In the genomic region with DNA sequence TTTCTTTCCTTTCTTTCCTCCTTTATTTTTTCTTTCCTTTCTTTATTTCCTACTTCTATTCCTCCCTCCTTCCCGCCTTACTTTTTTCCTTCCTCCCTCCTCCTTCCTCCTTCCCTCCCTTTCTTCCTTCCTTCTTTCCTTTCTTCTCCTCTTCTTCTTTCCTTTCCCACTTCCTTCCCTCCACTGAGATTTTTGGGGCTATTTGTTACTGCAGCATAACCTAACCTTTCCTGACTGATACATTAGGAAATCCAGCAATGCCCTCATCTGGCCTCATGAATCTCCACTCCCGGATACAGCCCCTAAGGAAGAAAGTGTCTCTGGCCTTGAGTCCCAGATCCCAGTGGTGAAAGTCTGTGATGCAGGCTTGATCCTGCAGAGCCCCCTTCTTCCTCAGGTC, we compare ENCODE assay signal across 37 cellular contexts.
"Had no signal": no experiment of that assay in that cellular context is flagged by ENCODE, and none has a peak within 500 bp of the region (broad histone marks: within the 10 kb centered on the region; RNA-seq: fewer than 3 reads in every experiment).

No MANE protein-coding gene starts in this region.

- H3K4me1 ChIP-seq: adrenal gland, body of pancreas, breast epithelium had no signal

- H3K9me3 ChIP-seq: adrenal gland, body of pancreas had no signal

- H3K4me1 Mint-ChIP-seq: activated naive CD8-positive, alpha-beta T cell treated with anti-CD3 and anti-CD28 coated beads for 36 hours; activated T-helper 17 cell treated with anti-CD3 and anti-CD28 coated beads, Interleukin-2, amount 50 U/mL, for 72 hours had no signal

- H3K27ac ChIP-seq: adrenal gland, body of pancreas, brain microvascular endothelial cell, breast epithelium, VCaP had no signal

- H3K4me3 ChIP-seq: adrenal gland, body of pancreas, breast epithelium had no signal

- H3K36me3 Mint-ChIP-seq: activated CD4-positive, alpha-beta memory T cell treated with anti-CD3 and anti-CD28 coated beads for 36 hours; activated naive CD4-positive, alpha-beta T cell treated with anti-CD3 and anti-CD28 coated beads, Interleukin-2, amount 50 U/mL, for 72 hours; activated naive CD8-positive, alpha-beta T cell treated with anti-CD3 and anti-CD28 coated beads for 36 hours had no signal

- H3K27ac Mint-ChIP-seq: activated B cell treated with CpG ODN at 0.5 μM for 24 hours; activated CD4-positive, alpha-beta memory T cell treated with anti-CD3 and anti-CD28 coated beads for 36 hours; activated CD4-positive, alpha-beta T cell treated with anti-CD3 and anti-CD28 coated beads, Interleukin-2, amount 10 ng/mL, durations not matched to agents 24 days and 14 days; activated CD8-positive, alpha-beta T cell treated with anti-CD3 and anti-CD28 coated beads for 36 hours; activated naive CD4-positive, alpha-beta T cell treated with anti-CD3 and anti-CD28 coated beads for 36 hours; activated naive CD8-positive, alpha-beta T cell treated with anti-CD3 and anti-CD28 coated beads for 36 hours; activated T-cell treated with anti-CD3 and anti-CD28 coated beads, Interleukin-2, amount 50 U/mL, for 72 hours; activated T-helper 1 cell treated with anti-CD3 and anti-CD28 coated beads, Interleukin-12 subunit alpha, Interleukin-12 subunit beta, Interleukin-2, Interleukin-4 antibody, amounts not matched to agents 30 ng/mL and 10 ng/mL and 1 ng/mL, durations not matched to agents 14 hours and 24 hours and 36 hours; activated T-helper 17 cell treated with anti-CD3 and anti-CD28 coated beads, Interleukin-2, amount 50 U/mL, for 72 hours; T-helper 1 cell treated with Interleukin-12 subunit alpha and Interleukin-12 subunit beta and Interleukin-4 antibody, amounts not matched to agents 30 μg/mL and 1 μg/mL, for 36 hours; T-helper 2 cell treated with Interferon-gamma antibody and Interleukin-4, amounts not matched to agents 5 μg/mL and 100 μg/mL, for 36 hours had no signal

- DNase-seq: activated B cell treated with CpG ODN at 0.5 μM for 24 hours; activated CD4-positive, alpha-beta memory T cell treated with anti-CD3 and anti-CD28 coated beads for 36 hours; activated CD4-positive, alpha-beta T cell treated with anti-CD3 and anti-CD28 coated beads for 4 hours; activated CD4-positive, alpha-beta T cell treated with anti-CD3 and anti-CD28 coated beads, Interleukin-2, amount 10 ng/mL, durations not matched to agents 24 days and 14 days; activated CD4-positive, alpha-beta T cell treated with anti-CD3 and anti-CD28 coated beads, Interleukin-2, amount 50 U/mL, for 1 hour; activated CD4-positive, alpha-beta T cell treated with anti-CD3 and anti-CD28 coated beads, Interleukin-2, amount 50 U/mL, for 4 hours; activated CD4-positive, CD25-positive, alpha-beta regulatory T cell treated with anti-CD3 and anti-CD28 coated beads, Interleukin-2, amount 50 U/mL, for 72 hours; activated CD8-positive, alpha-beta memory T cell treated with anti-CD3 and anti-CD28 coated beads, Interleukin-2, amount 50 U/mL, for 4 hours; activated CD8-positive, alpha-beta T cell treated with anti-CD3 and anti-CD28 coated beads for 36 hours; activated effector memory CD4-positive, alpha-beta T cell treated with anti-CD3 and anti-CD28 coated beads, Interleukin-2, amount 50 U/mL, for 16 hours; activated gamma-delta T cell treated with Interleukin-2 at 50 U/mL for 16 hours; activated naive CD4-positive, alpha-beta T cell; activated naive CD4-positive, alpha-beta T cell treated with anti-CD3 and anti-CD28 coated beads for 36 hours; activated naive CD4-positive, alpha-beta T cell treated with anti-CD3 and anti-CD28 coated beads, Interleukin-2, amount 50 U/mL, for 16 hours; activated naive CD8-positive, alpha-beta T cell treated with anti-CD3 and anti-CD28 coated beads for 36 hours; activated T-cell treated with anti-CD3 and anti-CD28 coated beads for 4 hours; activated T-cell treated with anti-CD3 and anti-CD28 coated beads, Interleukin-2, amount 50 U/mL, for 1 hour; activated T-cell treated with anti-CD3 and anti-CD28 coated beads, Interleukin-2, amount 50 U/mL, for 4 hours; activated T-cell treated with anti-CD3 and anti-CD28 coated beads, Interleukin-2, amount 50 U/mL, for 72 hours; adrenal gland; amniotic stem cell; aorta; body of pancreas; brain microvascular endothelial cell; central memory CD4-positive, alpha-beta T cell; T-helper 1 cell; T-helper 2 cell; T-helper 9 cell had no signal

- H3K4me3 Mint-ChIP-seq: activated B cell treated with CpG ODN at 0.5 μM for 24 hours; activated CD4-positive, alpha-beta memory T cell treated with anti-CD3 and anti-CD28 coated beads for 36 hours; activated CD4-positive, alpha-beta T cell treated with anti-CD3 and anti-CD28 coated beads, Interleukin-2, amount 10 ng/mL, durations not matched to agents 24 days and 14 days; activated CD8-positive, alpha-beta T cell treated with anti-CD3 and anti-CD28 coated beads for 36 hours; activated naive CD4-positive, alpha-beta T cell treated with anti-CD3 and anti-CD28 coated beads for 36 hours; activated naive CD8-positive, alpha-beta T cell treated with anti-CD3 and anti-CD28 coated beads for 36 hours; activated T-cell treated with anti-CD3 and anti-CD28 coated beads, Interleukin-2, amount 50 U/mL, for 4 hours; activated T-cell treated with anti-CD3 and anti-CD28 coated beads, Interleukin-2, amount 50 U/mL, for 72 hours; activated T-helper 1 cell treated with anti-CD3 and anti-CD28 coated beads, Interleukin-12 subunit alpha, Interleukin-12 subunit beta, Interleukin-2, Interleukin-4 antibody, amounts not matched to agents 30 ng/mL and 10 ng/mL and 1 ng/mL, durations not matched to agents 14 hours and 24 hours and 36 hours; activated T-helper 17 cell treated with anti-CD3 and anti-CD28 coated beads, Interleukin-2, amount 50 U/mL, for 72 hours; T-helper 1 cell treated with Interleukin-12 subunit alpha and Interleukin-12 subunit beta and Interleukin-4 antibody, amounts not matched to agents 30 μg/mL and 1 μg/mL, for 36 hours; T-helper 2 cell treated with Interferon-gamma antibody and Interleukin-4, amounts not matched to agents 5 μg/mL and 100 μg/mL, for 36 hours had no signal

- H3K27me3 ChIP-seq: adrenal gland, body of pancreas, brain microvascular endothelial cell, breast epithelium had no signal

- H3K9me3 Mint-ChIP-seq: activated CD4-positive, alpha-beta memory T cell treated with anti-CD3 and anti-CD28 coated beads for 36 hours had no signal

- ATAC-seq: activated CD8-positive, alpha-beta T cell treated with anti-CD3 and anti-CD28 coated beads for 36 hours; activated naive CD4-positive, alpha-beta T cell treated with anti-CD3 and anti-CD28 coated beads, Interleukin-2, amount 50 U/mL, for 72 hours; activated T-cell treated with anti-CD3 and anti-CD28 coated beads, Interleukin-2, amount 50 U/mL, for 4 hours; activated T-cell treated with anti-CD3 and anti-CD28 coated beads, Interleukin-2, amount 50 U/mL, for 72 hours; activated T-helper 17 cell treated with anti-CD3 and anti-CD28 coated beads, Interleukin-2, amount 50 U/mL, for 72 hours; body of pancreas had no signal

- H3K27me3 Mint-ChIP-seq: activated CD4-positive, alpha-beta T cell treated with anti-CD3 and anti-CD28 coated beads, Interleukin-2, amount 10 ng/mL, durations not matched to agents 24 days and 14 days had no signal

- H3K36me3 ChIP-seq: adrenal gland, brain microvascular endothelial cell, breast epithelium had no signal

- FAIRE-seq: astrocyte, TTC549 had no signal
